Comparison of ENCODE assay signal across 23 cellular contexts in the genomic region with DNA sequence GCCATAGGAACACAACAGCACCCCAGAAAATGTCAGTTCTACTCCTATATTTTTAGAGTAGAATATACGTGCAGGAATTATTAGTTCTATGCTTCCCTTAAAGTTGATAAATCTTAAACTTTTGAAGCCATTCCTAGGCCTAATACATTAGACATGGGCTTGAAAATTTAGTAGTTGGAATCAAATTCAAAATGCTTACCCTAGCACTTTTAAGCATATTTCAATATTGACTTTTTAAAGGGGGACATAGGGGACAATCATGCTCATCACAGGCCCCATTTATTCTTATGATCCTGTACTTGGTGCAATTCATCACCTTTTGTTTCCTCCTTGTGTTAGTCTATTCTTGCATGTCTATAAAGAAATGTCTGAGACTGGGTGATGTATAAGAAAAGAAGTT.
DNase-seq lines count a peak whose midpoint lies in the region; ATAC-seq, FAIRE-seq and TF ChIP-seq lines count a peak whose summit lies in the region.
"Had no signal": no experiment of that assay in that cellular context is flagged by ENCODE, and none has a peak within 500 bp of the region (broad histone marks: within the 10 kb centered on the region; RNA-seq: fewer than 3 reads in every experiment).

No MANE protein-coding gene starts in this region.

- no peak overlapping the region for H3K14ac ChIP-seq in IMR-90 (replicated peaks; ENCODE audit: low read depth, low read length)

- dilution Hi-C loops in IMR-90 (cut with HindIII; ENCODE audit: low sequenced_read_pairs, unreplicated experiment), result no loop called here

- no peaks in the 10 kb centered on the region for H3K79me2 ChIP-seq in HepG2 (ENCODE audit: insufficient read depth, low read length)

- H3K9ac ChIP-seq in HepG2 (ENCODE audit: insufficient read depth, low read depth, low read length) (no peak overlapping the region), IMR-90 (ENCODE audit: low read depth, low read length) (no peak overlapping the region)

- 5% methylated on average over 1 of the region's 1 CpG for WGBS in HepG2 (ENCODE audit: low lambda C conversion rate)
- WGBS in right lobe of liver (ENCODE audit: insufficient coverage, low coverage, low lambda C conversion rate, missing lambda C conversion rate), result 47% methylated on average over 1 of the region's 1 CpG
- WGBS in IMR-90 (ENCODE audit: extremely low coverage in 2 of 2, insufficient read length in 1 of 2), 2 experiments, result no CpG with 5 or more reads among the region's 1 CpG

- no peak overlapping the region for H2BK15ac ChIP-seq in IMR-90 (ENCODE audit: low read depth, low read length)

- TF ChIP-seq CTCF in HepG2 (CRISPR knock-in tag; IDR thresholded peaks at IDR 0.05), result no peak
- TF ChIP-seq CTCF in right lobe of liver (IDR thresholded peaks at IDR 0.05), result no peak
- TF ChIP-seq CTCF in IMR-90 (conservative IDR thresholded peaks at IDR 0.05; ENCODE audit: low read depth, low read length), result no peak
- no peak for TF ChIP-seq CTCF in neutrophil (IDR thresholded peaks at IDR 0.05)

- ATAC-seq in HepG2, result no peak
- no peak for ATAC-seq in right lobe of liver
- no peak for ATAC-seq in IMR-90 (ENCODE audit: low read depth)

- TF ChIP-seq POLR2A in HepG2 (IDR thresholded peaks at IDR 0.05; ENCODE audit: insufficient read depth in 1 of 2, low read depth in 2 of 2, low read length in 2 of 2) (no peak), right lobe of liver (IDR thresholded peaks at IDR 0.05) (no peak), IMR-90 (IDR thresholded peaks at IDR 0.05; ENCODE audit: low read depth, low read length) (no peak)

- in situ Hi-C loops in HepG2 (cut with HindIII; ENCODE audit: extremely low pct_ligation_motif_present, low pct_unique_long_range_greater_than_20kb), result no loop called here
- in situ Hi-C loops in IMR-90 (cut with MboI; ENCODE audit: low sequenced_read_pairs), result no loop called here

- H3K23ac ChIP-seq in IMR-90 (ENCODE audit: low read depth, low read length), result no peak overlapping the region

- H3K56ac ChIP-seq in IMR-90 (ENCODE audit: extremely low read depth, insufficient read depth, low read length), result no peak overlapping the region

- no peak overlapping the region for H2AK5ac ChIP-seq in IMR-90 (ENCODE audit: low read depth, low read length)

- no peaks in the 10 kb centered on the region for H4K20me1 ChIP-seq in HepG2 (ENCODE audit: insufficient read depth, low read length)
- no peaks in the 10 kb centered on the region for H4K20me1 ChIP-seq in IMR-90 (ENCODE audit: insufficient read depth, low read length)

- no peak overlapping the region for H4K5ac ChIP-seq in IMR-90 (ENCODE audit: low read depth, low read length)

- H3K9me3 ChIP-seq in HepG2 (ENCODE audit: low read length), result no peaks in the 10 kb centered on the region
- no peaks in the 10 kb centered on the region for H3K9me3 ChIP-seq in right lobe of liver
- no peaks in the 10 kb centered on the region for H3K9me3 ChIP-seq in IMR-90 (ENCODE audit: control insufficient read depth, insufficient read depth, low read length)
- H3K9me3 ChIP-seq in neutrophil, result no peaks in the 10 kb centered on the region
- H3K9me3 ChIP-seq: BE2C had no signal

- H3K9me1 ChIP-seq in IMR-90 (ENCODE audit: insufficient read depth, low read length), result no peaks in the 10 kb centered on the region

- H3K79me1 ChIP-seq in IMR-90 (ENCODE audit: low read depth in 1 of 2, low read length in 2 of 2), result no peaks in the 10 kb centered on the region

- H3K4me3 ChIP-seq in HepG2 (replicated peaks in 1 of 3; ENCODE audit: insufficient read depth in 1 of 3, low read depth in 2 of 3, low read length in 3 of 3), result no peak overlapping the region
- H3K4me3 ChIP-seq in right lobe of liver, result no peak overlapping the region
- H3K4me3 ChIP-seq in IMR-90 (ENCODE audit: insufficient read depth, low read depth, low read length), result no peak overlapping the region
- no peak overlapping the region for H3K4me3 ChIP-seq in neutrophil (ENCODE audit: low read depth in 1 of 2, low read length in 1 of 2)

- no peak overlapping the region for H4K8ac ChIP-seq in IMR-90 (ENCODE audit: low read depth in 2 of 2, low read length in 2 of 2)

- intact Hi-C loops in HepG2 (cut with micrococcal nuclease; ENCODE audit: unreplicated experiment), result no loop called here
- intact Hi-C loops in right lobe of liver (cut with DNase I), result no loop called here
- intact Hi-C loops in IMR-90 (cut with micrococcal nuclease), result no loop called here

- POLR2A ChIA-PET in HepG2 (lab: Yijun Ruan, JAX), result no interaction called here
- POLR2A ChIA-PET in IMR-90 (lab: Charles Lee; ENCODE audit: unreplicated experiment), result no interaction called here

- no peaks in the 10 kb centered on the region for H3K27me3 ChIP-seq in HepG2 (ENCODE audit: control insufficient read depth in 1 of 2, insufficient read depth in 2 of 2, low read length in 2 of 2)
- no peaks in the 10 kb centered on the region for H3K27me3 ChIP-seq in right lobe of liver
- no peaks in the 10 kb centered on the region for H3K27me3 ChIP-seq in IMR-90 (ENCODE audit: control insufficient read depth, insufficient read depth, low read length)
- H3K27me3 ChIP-seq in neutrophil, result no peaks in the 10 kb centered on the region
- H3K27me3 ChIP-seq: BE2C had no signal

- H2BK20ac ChIP-seq in IMR-90 (ENCODE audit: low read depth, low read length), result no peak overlapping the region

- H2AFZ ChIP-seq in HepG2 (ENCODE audit: low read length), result no peak overlapping the region
- no peak overlapping the region for H2AFZ ChIP-seq in IMR-90 (replicated peaks; ENCODE audit: low read length, poor library complexity)

- TF ChIP-seq RAD21 in HepG2 (CRISPR knock-in tag; IDR thresholded peaks at IDR 0.05) (no peak), IMR-90 (IDR thresholded peaks at IDR 0.05; ENCODE audit: low read length) (no peak)

- H3K27ac ChIP-seq in HepG2 (ENCODE audit: extremely low read length, insufficient read depth, low read length) (no peak overlapping the region), right lobe of liver (no peak overlapping the region), IMR-90 (ENCODE audit: insufficient read depth, low read length) (no peak overlapping the region), neutrophil (peak overlapping the region; percentile 75)
- H3K27ac ChIP-seq: 22Rv1 had no signal

- no peak for DNase-seq in HepG2 (ENCODE audit: low spot score)
- DNase-seq in right lobe of liver, result no peak
- no peak for DNase-seq in IMR-90
- no peak for DNase-seq in GF-D8 (lab: John Stamatoyannopoulos, UW)
- no peak for DNase-seq in kidney glomerular epithelial cell (lab: John Stamatoyannopoulos, UW)
- DNase-seq: ACHN; AML-193; BE2C; C1 segment of cervical spinal cord; Calu3; CD4-positive, alpha-beta memory T cell; COR-L47; DMS53; DMS79 treated with DMSO at 0.1 percent for 48 hours; H7; HCEC 1CT had no signal

- no peak for TF ChIP-seq EP300 in HepG2 (IDR thresholded peaks at IDR 0.05; ENCODE audit: low read depth in 2 of 2, low read length in 2 of 2)
- no peak for TF ChIP-seq EP300 in HepG2 (CRISPR knock-in tag; IDR thresholded peaks at IDR 0.05; ENCODE audit: borderline replicate concordance)

- H2BK5ac ChIP-seq in IMR-90 (ENCODE audit: low read depth, low read length, poor library complexity, severe bottlenecking), result no peak overlapping the region

- CTCF ChIA-PET in HepG2 (lab: Yijun Ruan, JAX; ENCODE audit: low intra/inter-chr PET ratio, low total read pairs) (no interaction called here), IMR-90 (lab: Yijun Ruan, JAX) (no interaction called here)

- no peak overlapping the region for H4K91ac ChIP-seq in IMR-90 (ENCODE audit: insufficient read depth, low read depth, low read length)

- H3K36me3 ChIP-seq in HepG2 (replicated peaks in 1 of 2; ENCODE audit: control insufficient read depth in 1 of 2, insufficient read depth in 2 of 2, low read length in 2 of 2) (no peaks in the 10 kb centered on the region), right lobe of liver (no peaks in the 10 kb centered on the region), IMR-90 (ENCODE audit: control insufficient read depth, insufficient read depth, low read length) (no peaks in the 10 kb centered on the region), neutrophil (no peaks in the 10 kb centered on the region)
- H3K36me3 ChIP-seq: BE2C had no signal

- no peak overlapping the region for H2BK120ac ChIP-seq in IMR-90 (ENCODE audit: low read depth, low read length)

- no peak overlapping the region for H2AK9ac ChIP-seq in IMR-90 (replicated peaks; ENCODE audit: low read depth, low read length, poor library complexity)

- H3K4me2 ChIP-seq in HepG2 (ENCODE audit: low read depth, low read length) (no peak overlapping the region), IMR-90 (ENCODE audit: low read depth, low read length) (no peak overlapping the region)

- BruUV-seq in HepG2 (replicated peaks; lab: Mats Ljungman, UMichigan) (no TSS peak), IMR-90 (replicated peaks; lab: Mats Ljungman, UMichigan) (no TSS peak)

- no peak overlapping the region for H3K4ac ChIP-seq in IMR-90 (ENCODE audit: low read depth, low read length)

- no peak for FAIRE-seq in HepG2 (lab: Jason Lieb, UNC)
- FAIRE-seq: A204.1, G401.6, GM12891, GM18507, H1 had no signal

- H3K18ac ChIP-seq in IMR-90 (ENCODE audit: low read depth, low read length), result no peak overlapping the region

- H3K4me1 ChIP-seq in HepG2 (ENCODE audit: insufficient read depth, low read length) (no peaks in the 10 kb centered on the region), right lobe of liver (no peaks in the 10 kb centered on the region), IMR-90 (ENCODE audit: control insufficient read depth, insufficient read depth, low read length) (0 out of 2 replicates have a peak, but pooled peaks cover 2% of the 10 kb centered on the region), neutrophil (ENCODE audit: control insufficient read depth in 1 of 2, insufficient read depth in 1 of 2, low read depth in 1 of 2, low read length in 1 of 2) (peaks cover 48 to 52% of the 10 kb centered on the region in 2 experiments)
- H3K4me1 ChIP-seq: BE2C had no signal

TF ChIP-seq in HepG2, 621 proteins besides CTCF, POLR2A, EP300 and RAD21:
- TF ChIP-seq MAFF (IDR thresholded peaks at IDR 0.05; ENCODE audit: low read depth, low read length), result peak; percentile 65
- no peak for TF ChIP-seq SALL1 (CRISPR knock-in tag; IDR thresholded peaks at IDR 0.05)
- peak; percentile 57 to 84; a peak in 3 of 4 replicates for TF ChIP-seq MAFK (conservative IDR thresholded peaks at IDR 0.05 in 1 of 2, IDR thresholded peaks at IDR 0.05 in 1 of 2; ENCODE audit: low read length in 2 of 2)

TF ChIP-seq in IMR-90, 13 proteins besides CTCF, POLR2A, EP300 and RAD21 (continues in another document):
- TF ChIP-seq MXI1 (IDR thresholded peaks at IDR 0.05; ENCODE audit: borderline replicate concordance, low read depth, low read length) (no peak), NFE2L2 (IDR thresholded peaks at IDR 0.05; ENCODE audit: low read depth, low read length) (no peak), SMC3 (IDR thresholded peaks at IDR 0.05; ENCODE audit: low read depth, low read length) (no peak)
